ENCODE assay signal across 8 cellular contexts in the genomic region with DNA sequence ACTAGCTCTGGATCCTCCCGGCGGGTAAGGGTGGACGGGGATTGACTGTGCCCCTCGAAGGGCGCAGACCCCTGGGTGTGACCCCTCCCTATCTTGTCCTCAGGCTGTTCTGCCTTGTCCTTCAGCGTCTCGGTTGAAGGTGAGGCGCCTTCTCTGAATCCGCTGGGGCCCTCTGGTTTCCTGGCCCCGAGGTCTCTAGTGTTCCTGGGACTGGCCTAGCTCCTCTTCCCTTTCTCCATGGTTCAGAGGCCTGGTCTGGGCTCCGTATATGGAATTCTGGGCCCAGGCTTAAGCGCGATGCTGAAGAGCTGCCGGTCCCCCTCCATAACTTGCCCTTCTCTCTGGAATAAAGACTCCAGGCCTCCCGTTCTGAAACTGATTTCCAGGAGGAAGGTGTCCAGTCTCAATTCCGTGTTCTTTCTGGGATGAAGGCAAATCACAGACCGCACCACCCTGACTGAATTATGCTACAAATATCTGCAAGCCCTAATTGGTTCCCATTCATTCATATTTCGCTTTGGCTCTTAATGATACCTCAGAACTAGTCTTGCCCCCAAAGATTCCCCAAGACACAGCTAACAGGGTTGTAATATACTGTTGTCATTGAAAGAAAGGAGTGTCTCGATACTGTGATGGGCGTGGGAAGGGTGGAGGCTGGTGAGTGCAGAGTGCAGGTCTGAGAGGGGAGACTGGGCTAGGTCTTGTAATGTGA. TPM values are rescaled to one million over a fixed set of nuclear protein-coding genes. Genes with fewer than 3 reads are reported as not detected.
A peak's percentile ranks its signal among the peaks of the same experiment; 100 is the strongest.
DNase-seq lines count a peak whose midpoint lies in the region; ATAC-seq and TF ChIP-seq lines count a peak whose summit lies in the region.

No MANE protein-coding gene starts in this region.

- peak; percentile 14 to 18 for ATAC-seq in left cardiac atrium
- ATAC-seq in left ventricle myocardium superior, result no peak
- peak; percentile 42 for ATAC-seq in SK-N-SH treated with all-trans-retinoic acid at 6 μM for 48 hours

- CTCF ChIA-PET in GM10248 (lab: Yijun Ruan, JAX), result interaction anchor here (0.9 to 3.9 kb wide), 7 partner anchors 10 to 357 kb away, joined by 3 to 29 read pairs (median 3); a partner anchor contains a TSS

- intact Hi-C loops in left cardiac atrium (cut with DNase I), result loop anchor here in 1 of 2 donors (2.0 kb wide), 1 partner anchor 29 kb away; no protein-coding TSS in a partner anchor
- intact Hi-C loops in left ventricle myocardium superior (cut with micrococcal nuclease), result no loop called here
- intact Hi-C loops in sigmoid colon (cut with DNase I), result no loop called here

- DNase-seq in left cardiac atrium (no peak), left ventricle myocardium superior (no peak), fibroblast of villous mesenchyme (ENCODE audit: low read depth) (peak; percentile 27), sigmoid colon (no peak), GM10248 (ENCODE audit: extremely low spot score) (no peak), HPDE6-E6E7 (ENCODE audit: extremely low spot score) (no peak), NCI-H2081 (lab: John Stamatoyannopoulos, UW) (no peak)

- no peak for TF ChIP-seq EP300 in sigmoid colon (IDR thresholded peaks at IDR 0.05)

- WGBS in sigmoid colon, 2 donors, result 2 to 8% methylated on average over 20 of the region's 20 CpGs

- TF ChIP-seq POLR2A in sigmoid colon (IDR thresholded peaks at IDR 0.05), result no peak

- no peaks in the 10 kb centered on the region for H3K9me3 ChIP-seq in sigmoid colon

- H3K27ac ChIP-seq in sigmoid colon, result peak overlapping the region; percentile 81 to 92 (median 86)

- TF ChIP-seq CTCF in fibroblast of villous mesenchyme (IDR thresholded peaks at IDR 0.05; ENCODE audit: insufficient read depth, low read depth, low read length) (no peak), sigmoid colon (IDR thresholded peaks at IDR 0.05) (no peak), GM10248 (IDR thresholded peaks at IDR 0.05; ENCODE audit: control extremely low read depth, extremely low read depth, low read depth, missing control alignments) (no peak)

- H3K27me3 ChIP-seq in sigmoid colon, result no peaks in the 10 kb centered on the region

- H3K4me1 ChIP-seq in sigmoid colon, result peaks cover 0 to 38% (median 33%) of the 10 kb centered on the region in 4 donors

- peak overlapping the region; percentile 96 for H3K4me3 ChIP-seq in fibroblast of villous mesenchyme (ENCODE audit: low read depth, low read length)
- H3K4me3 ChIP-seq in sigmoid colon, result peak overlapping the region; percentile 68 to 98 (median 84)

- peaks cover 18 to 61% (median 27%) of the 10 kb centered on the region in 4 donors for H3K36me3 ChIP-seq in sigmoid colon

- POLR2A ChIA-PET in GM10248 (lab: Yijun Ruan, JAX), result interaction anchor here (0.6 to 0.7 kb wide), 2 partner anchors 17 to 19 kb away, joined by 3 read pairs; a partner anchor contains a TSS

TF ChIP-seq in SK-N-SH treated with all-trans-retinoic acid at 6 μM for 48 hours, 23 proteins besides CTCF, POLR2A, EP300 and RAD21:
- TF ChIP-seq RARB (CRISPR knock-in tag; IDR thresholded peaks at IDR 0.05), result no peak
- TF ChIP-seq ESRRG (CRISPR knock-in tag; IDR thresholded peaks at IDR 0.05), result no peak
- no peak for TF ChIP-seq ZFP3 (CRISPR knock-in tag; IDR thresholded peaks at IDR 0.05)
- TF ChIP-seq ZFP30 (CRISPR knock-in tag; IDR thresholded peaks at IDR 0.05), result no peak
- no peak for TF ChIP-seq ZC3H10 (CRISPR knock-in tag; IDR thresholded peaks at IDR 0.05)
- TF ChIP-seq SNAI2 (CRISPR knock-in tag; IDR thresholded peaks at IDR 0.05), result no peak
- no peak for TF ChIP-seq TOX (CRISPR knock-in tag; IDR thresholded peaks at IDR 0.05; ENCODE audit: borderline replicate concordance)
- TF ChIP-seq, protein P1, sequence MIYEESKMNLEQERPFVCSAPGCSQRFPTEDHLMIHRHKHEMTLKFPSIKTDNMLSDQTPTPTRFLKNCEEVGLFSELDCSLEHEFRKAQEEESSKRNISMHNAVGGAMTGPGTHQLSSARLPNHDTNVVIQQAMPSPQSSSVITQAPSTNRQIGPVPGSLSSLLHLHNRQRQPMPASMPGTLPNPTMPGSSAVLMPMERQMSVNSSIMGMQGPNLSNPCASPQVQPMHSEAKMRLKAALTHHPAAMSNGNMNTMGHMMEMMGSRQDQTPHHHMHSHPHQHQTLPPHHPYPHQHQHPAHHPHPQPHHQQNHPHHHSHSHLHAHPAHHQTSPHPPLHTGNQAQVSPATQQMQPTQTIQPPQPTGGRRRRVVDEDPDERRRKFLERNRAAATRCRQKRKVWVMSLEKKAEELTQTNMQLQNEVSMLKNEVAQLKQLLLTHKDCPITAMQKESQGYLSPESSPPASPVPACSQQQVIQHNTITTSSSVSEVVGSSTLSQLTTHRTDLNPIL (CRISPR knock-in tag; IDR thresholded peaks at IDR 0.05; ENCODE audit: low read depth), result no peak
- TF ChIP-seq, protein P2, sequence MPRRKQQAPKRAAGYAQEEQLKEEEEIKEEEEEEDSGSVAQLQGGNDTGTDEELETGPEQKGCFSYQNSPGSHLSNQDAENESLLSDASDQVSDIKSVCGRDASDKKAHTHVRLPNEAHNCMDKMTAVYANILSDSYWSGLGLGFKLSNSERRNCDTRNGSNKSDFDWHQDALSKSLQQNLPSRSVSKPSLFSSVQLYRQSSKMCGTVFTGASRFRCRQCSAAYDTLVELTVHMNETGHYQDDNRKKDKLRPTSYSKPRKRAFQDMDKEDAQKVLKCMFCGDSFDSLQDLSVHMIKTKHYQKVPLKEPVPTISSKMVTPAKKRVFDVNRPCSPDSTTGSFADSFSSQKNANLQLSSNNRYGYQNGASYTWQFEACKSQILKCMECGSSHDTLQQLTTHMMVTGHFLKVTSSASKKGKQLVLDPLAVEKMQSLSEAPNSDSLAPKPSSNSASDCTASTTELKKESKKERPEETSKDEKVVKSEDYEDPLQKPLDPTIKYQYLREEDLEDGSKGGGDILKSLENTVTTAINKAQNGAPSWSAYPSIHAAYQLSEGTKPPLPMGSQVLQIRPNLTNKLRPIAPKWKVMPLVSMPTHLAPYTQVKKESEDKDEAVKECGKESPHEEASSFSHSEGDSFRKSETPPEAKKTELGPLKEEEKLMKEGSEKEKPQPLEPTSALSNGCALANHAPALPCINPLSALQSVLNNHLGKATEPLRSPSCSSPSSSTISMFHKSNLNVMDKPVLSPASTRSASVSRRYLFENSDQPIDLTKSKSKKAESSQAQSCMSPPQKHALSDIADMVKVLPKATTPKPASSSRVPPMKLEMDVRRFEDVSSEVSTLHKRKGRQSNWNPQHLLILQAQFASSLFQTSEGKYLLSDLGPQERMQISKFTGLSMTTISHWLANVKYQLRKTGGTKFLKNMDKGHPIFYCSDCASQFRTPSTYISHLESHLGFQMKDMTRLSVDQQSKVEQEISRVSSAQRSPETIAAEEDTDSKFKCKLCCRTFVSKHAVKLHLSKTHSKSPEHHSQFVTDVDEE (CRISPR knock-in tag; IDR thresholded peaks at IDR 0.05), result no peak
- no peak for TF ChIP-seq ISL1 (CRISPR knock-in tag; IDR thresholded peaks at IDR 0.05)
- no peak for TF ChIP-seq PPARA (CRISPR knock-in tag; IDR thresholded peaks at IDR 0.05; ENCODE audit: borderline replicate concordance)
- no peak for TF ChIP-seq OSR1 (CRISPR knock-in tag; IDR thresholded peaks at IDR 0.05)
- no peak for TF ChIP-seq ARNTL (CRISPR knock-in tag; IDR thresholded peaks at IDR 0.05; ENCODE audit: borderline replicate concordance, low read depth)
- no peak for TF ChIP-seq ZNF70 (CRISPR knock-in tag; IDR thresholded peaks at IDR 0.05)
- TF ChIP-seq, protein P3, sequence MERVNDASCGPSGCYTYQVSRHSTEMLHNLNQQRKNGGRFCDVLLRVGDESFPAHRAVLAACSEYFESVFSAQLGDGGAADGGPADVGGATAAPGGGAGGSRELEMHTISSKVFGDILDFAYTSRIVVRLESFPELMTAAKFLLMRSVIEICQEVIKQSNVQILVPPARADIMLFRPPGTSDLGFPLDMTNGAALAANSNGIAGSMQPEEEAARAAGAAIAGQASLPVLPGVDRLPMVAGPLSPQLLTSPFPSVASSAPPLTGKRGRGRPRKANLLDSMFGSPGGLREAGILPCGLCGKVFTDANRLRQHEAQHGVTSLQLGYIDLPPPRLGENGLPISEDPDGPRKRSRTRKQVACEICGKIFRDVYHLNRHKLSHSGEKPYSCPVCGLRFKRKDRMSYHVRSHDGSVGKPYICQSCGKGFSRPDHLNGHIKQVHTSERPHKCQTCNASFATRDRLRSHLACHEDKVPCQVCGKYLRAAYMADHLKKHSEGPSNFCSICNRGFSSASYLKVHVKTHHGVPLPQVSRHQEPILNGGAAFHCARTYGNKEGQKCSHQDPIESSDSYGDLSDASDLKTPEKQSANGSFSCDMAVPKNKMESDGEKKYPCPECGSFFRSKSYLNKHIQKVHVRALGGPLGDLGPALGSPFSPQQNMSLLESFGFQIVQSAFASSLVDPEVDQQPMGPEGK (CRISPR knock-in tag; IDR thresholded peaks at IDR 0.05; ENCODE audit: borderline replicate concordance), result no peak
- no peak for TF ChIP-seq ZNF565 (CRISPR knock-in tag; conservative IDR thresholded peaks at IDR 0.05; ENCODE audit: low read depth)

RNA-seq across cellular contexts. Expression of a gene that starts 0.7 kb away (rescaled TPM):
- total RNA-seq in left cardiac atrium, result 10 to 100 TPM; 23.3 to 31.5 TPM
- 31.8 TPM for total RNA-seq in left ventricle myocardium superior
- total RNA-seq in fibroblast of villous mesenchyme, result 60.6 and 85.1 TPM in 2 replicates
- total RNA-seq in sigmoid colon, result 10 to 100 TPM; 24.5 to 42.4 (median 32.2) TPM
- 10 to 100 TPM; 28.8 to 48.9 (median 42.3) TPM for polyA plus RNA-seq in sigmoid colon

RNA-seq across cellular contexts. Expression of a gene that starts 11.1 kb away (rescaled TPM):
- total RNA-seq in left cardiac atrium, result under 1 TPM in 1 of 2 donors, not detected in 1; 0.50 TPM
- not detected for total RNA-seq in left ventricle myocardium superior
- not detected in 2 replicates for total RNA-seq in fibroblast of villous mesenchyme
- not detected for total RNA-seq in sigmoid colon
- 1 to 10 TPM in 1 of 3 donors, not detected in 2; 1.1 TPM for polyA plus RNA-seq in sigmoid colon

RNA-seq across cellular contexts. Expression of a gene that starts 19.5 kb away (rescaled TPM):
- total RNA-seq in left cardiac atrium, result 10 to 100 TPM; 21.0 to 27.3 TPM
- 18.1 TPM for total RNA-seq in left ventricle myocardium superior
- 13.0 and 13.2 TPM in 2 replicates for total RNA-seq in fibroblast of villous mesenchyme
- total RNA-seq in sigmoid colon, result 10 to 100 TPM; 13.9 to 20.8 (median 17.2) TPM
- 10 to 100 TPM; 22.2 to 29.2 (median 26.8) TPM for polyA plus RNA-seq in sigmoid colon

RNA-seq across cellular contexts. Expression of a gene that starts 26.1 kb away (rescaled TPM):
- total RNA-seq in left cardiac atrium, result 10 to 100 TPM; 22.1 to 22.2 TPM
- 20.8 TPM for total RNA-seq in left ventricle myocardium superior
- 31.6 and 39.7 TPM in 2 replicates for total RNA-seq in fibroblast of villous mesenchyme
- total RNA-seq in sigmoid colon, result 10 to 100 TPM; 27.5 to 53.7 (median 41.8) TPM
- 10 to 100 TPM in 2 of 3 donors, 1 to 10 TPM in 1; 9.6 to 38.3 (median 19.0) TPM for polyA plus RNA-seq in sigmoid colon

RNA-seq across cellular contexts. Expression of a gene that starts 26.9 kb away (rescaled TPM):
- total RNA-seq in left cardiac atrium (10 to 100 TPM; 59.8 to 73.9 TPM), left ventricle myocardium superior (84.4 TPM), fibroblast of villous mesenchyme (255 and 342 TPM in 2 replicates), sigmoid colon (100 to 1,000 TPM in 1 of 4 donors, 10 to 100 TPM in 3; 50.8 to 106 (median 85.4) TPM)
- 100 to 1,000 TPM in 1 of 3 donors, 10 to 100 TPM in 2; 93.8 to 115 (median 99.7) TPM for polyA plus RNA-seq in sigmoid colon
